Comparison of ENCODE assay signal across 20 cellular contexts in the genomic region with DNA sequence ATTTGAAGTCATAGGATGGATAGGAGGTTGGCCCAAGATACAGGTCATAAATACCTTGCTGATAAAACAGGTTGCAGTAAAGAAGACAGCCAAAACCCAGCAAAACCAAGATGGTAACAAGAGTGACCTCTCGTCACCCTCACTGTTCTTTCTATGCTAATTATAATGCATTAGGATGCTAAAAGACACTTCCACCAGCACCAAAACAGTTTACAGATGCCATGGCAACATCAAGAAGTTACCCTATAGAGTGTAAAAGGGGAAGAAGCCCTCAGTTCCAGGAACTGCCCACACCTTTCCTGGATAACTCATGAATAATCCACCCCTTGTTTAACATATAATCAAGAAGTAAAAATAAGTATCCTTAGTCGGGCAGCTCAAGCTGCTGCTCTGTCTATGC.
"Had no signal": no experiment of that assay in that cellular context is flagged by ENCODE, and none has a peak within 500 bp of the region (broad histone marks: within the 10 kb centered on the region; RNA-seq: fewer than 3 reads in every experiment).

No MANE protein-coding gene starts in this region.

- H3K36me3 ChIP-seq: gastroesophageal sphincter, heart left ventricle, neutrophil, pancreas, right lobe of liver had no signal

- ATAC-seq: activated T-helper 17 cell treated with anti-CD3 and anti-CD28 coated beads, Interleukin-2, amount 50 U/mL, for 72 hours; gastroesophageal sphincter; heart left ventricle; left ventricle myocardium superior; naive thymus-derived CD8-positive, alpha-beta T cell; pancreas; right lobe of liver had no signal

- H3K27me3 ChIP-seq: gastroesophageal sphincter, heart left ventricle, neutrophil, pancreas, right lobe of liver had no signal

- H3K27me3 Mint-ChIP-seq: activated B cell treated with CpG ODN at 0.5 μM for 24 hours, brain had no signal

- H3K9me3 ChIP-seq: gastroesophageal sphincter, heart left ventricle, neutrophil, pancreas, right lobe of liver had no signal

- H3K27ac Mint-ChIP-seq: activated B cell treated with CpG ODN at 0.5 μM for 24 hours; activated CD4-positive, alpha-beta memory T cell treated with anti-CD3 and anti-CD28 coated beads for 36 hours; activated naive CD8-positive, alpha-beta T cell treated with anti-CD3 and anti-CD28 coated beads for 36 hours; activated T-helper 17 cell treated with anti-CD3 and anti-CD28 coated beads, Interleukin-2, amount 50 U/mL, for 72 hours; naive thymus-derived CD8-positive, alpha-beta T cell had no signal

- H3K4me3 ChIP-seq: gastroesophageal sphincter, heart left ventricle, pancreas, right lobe of liver had no signal

- H3K9me3 Mint-ChIP-seq: activated B cell treated with CpG ODN at 0.5 μM for 24 hours; activated CD4-positive, alpha-beta memory T cell treated with anti-CD3 and anti-CD28 coated beads for 36 hours; activated naive CD8-positive, alpha-beta T cell treated with anti-CD3 and anti-CD28 coated beads for 36 hours; activated T-helper 17 cell treated with anti-CD3 and anti-CD28 coated beads, Interleukin-2, amount 50 U/mL, for 72 hours; brain; naive thymus-derived CD8-positive, alpha-beta T cell had no signal

- DNase-seq: activated B cell treated with CpG ODN at 0.5 μM for 24 hours; activated CD4-positive, alpha-beta memory T cell treated with anti-CD3 and anti-CD28 coated beads for 36 hours; activated CD4-positive, alpha-beta T cell treated with anti-CD3 and anti-CD28 coated beads for 4 hours; activated naive CD4-positive, alpha-beta T cell; activated naive CD8-positive, alpha-beta T cell treated with anti-CD3 and anti-CD28 coated beads for 36 hours; anterior cingulate cortex; caudate nucleus; heart left ventricle; left ventricle myocardium superior; naive thymus-derived CD8-positive, alpha-beta T cell; pancreas; right lobe of liver; small intestine; stimulated activated CD4-positive, alpha-beta T cell treated with anti-CD3 and anti-CD28 coated beads, Interleukin-4, amount 100 ng/mL, for 4 hours; stimulated activated naive CD4-positive, alpha-beta T cell; T-helper 2 cell had no signal

- H3K4me1 ChIP-seq: gastroesophageal sphincter, heart left ventricle, pancreas, right lobe of liver had no signal

- H3K27ac ChIP-seq: gastroesophageal sphincter, heart left ventricle, neutrophil, pancreas, right lobe of liver had no signal

- H3K4me3 Mint-ChIP-seq: activated B cell treated with CpG ODN at 0.5 μM for 24 hours; activated CD4-positive, alpha-beta memory T cell treated with anti-CD3 and anti-CD28 coated beads for 36 hours; activated naive CD8-positive, alpha-beta T cell treated with anti-CD3 and anti-CD28 coated beads for 36 hours; activated T-helper 17 cell treated with anti-CD3 and anti-CD28 coated beads, Interleukin-2, amount 50 U/mL, for 72 hours; naive thymus-derived CD8-positive, alpha-beta T cell had no signal

- H3K36me3 Mint-ChIP-seq: activated CD4-positive, alpha-beta memory T cell treated with anti-CD3 and anti-CD28 coated beads for 36 hours; activated naive CD8-positive, alpha-beta T cell treated with anti-CD3 and anti-CD28 coated beads for 36 hours; brain; naive thymus-derived CD8-positive, alpha-beta T cell had no signal
